ENCODE assay signal across 15 cellular contexts in the genomic region with DNA sequence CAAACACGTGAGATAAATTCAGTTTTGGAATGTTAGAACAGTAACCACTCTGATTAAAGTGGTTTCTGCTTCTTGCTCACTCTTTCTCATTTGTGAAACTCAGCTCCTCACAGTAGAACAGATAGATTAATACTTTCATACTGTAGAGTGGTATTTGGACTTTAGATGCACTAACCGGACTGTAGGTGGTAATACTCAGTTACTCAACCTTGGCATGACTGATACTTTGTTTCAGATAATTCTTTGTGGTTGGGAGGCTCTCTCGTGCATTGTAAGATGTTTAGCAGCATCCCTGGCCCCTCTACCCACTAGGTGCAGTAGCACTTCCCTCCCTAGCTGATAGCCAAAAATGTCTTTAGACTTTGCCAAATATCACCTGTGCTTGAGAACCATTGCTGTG. TPM values are rescaled to one million over a fixed set of nuclear protein-coding genes. Genes with fewer than 3 reads are reported as not detected.
DNase-seq lines count a peak whose midpoint lies in the region; FAIRE-seq and TF ChIP-seq lines count a peak whose summit lies in the region.
"Had no signal": no experiment of that assay in that cellular context is flagged by ENCODE, and none has a peak within 500 bp of the region (broad histone marks: within the 10 kb centered on the region; RNA-seq: fewer than 3 reads in every experiment).

No MANE protein-coding gene starts in this region.

- H3K36me3 Mint-ChIP-seq in activated T-cell treated with anti-CD3 and anti-CD28 coated beads, Interleukin-2, amount 50 U/mL, for 24 hours (ENCODE audit: low read depth): peaks cover 3% of the 10 kb centered on the region

- H3K4me3 ChIP-seq in GM23248 (no peak overlapping the region), small intestine (ENCODE audit: low read depth in 1 of 2, low read length in 2 of 2) (no peak overlapping the region), lower leg skin (ENCODE audit: low read depth, poor library complexity, severe bottlenecking) (no peak overlapping the region), PC-9 (no peak overlapping the region)
- no peak overlapping the region for H3K4me3 ChIP-seq in Jurkat, Clone E6-1 (ENCODE audit: low read length)
- H3K4me3 ChIP-seq: pancreas, vagina had no signal

- CTCF ChIA-PET in PC-9 (lab: Charles Lee): no interaction called here

- H3K4me2 ChIP-seq in GM23248 (ENCODE audit: unreplicated experiment): no peak overlapping the region
- no peak overlapping the region for H3K4me2 ChIP-seq in PC-9

- H3K4me3 Mint-ChIP-seq in activated T-cell treated with anti-CD3 and anti-CD28 coated beads, Interleukin-2, amount 50 U/mL, for 24 hours: no peak overlapping the region

- H3K36me3 ChIP-seq in GM23248 (ENCODE audit: low read depth) (no peaks in the 10 kb centered on the region), small intestine (ENCODE audit: control insufficient read depth in 2 of 2, insufficient read depth in 2 of 2, low read length in 2 of 2) (no peaks in the 10 kb centered on the region), PC-9 (ENCODE audit: low read depth) (peaks cover under 1% of the 10 kb centered on the region; the same call in 1 of the 2 replicates)
- H3K36me3 ChIP-seq: pancreas, vagina had no signal

- no peaks in the 10 kb centered on the region for H3K27me3 ChIP-seq in GM23248 (replicated peaks; ENCODE audit: insufficient read depth)
- H3K27me3 ChIP-seq in small intestine (ENCODE audit: control insufficient read depth in 2 of 2, insufficient read depth in 2 of 2, low read length in 2 of 2): no peaks in the 10 kb centered on the region
- no peaks in the 10 kb centered on the region for H3K27me3 ChIP-seq in PC-9 (ENCODE audit: insufficient read depth, low read depth)
- H3K27me3 ChIP-seq: pancreas, vagina had no signal

- no TSS peak for BruUV-seq in PC-9 (replicated peaks; lab: Mats Ljungman, UMichigan)

- no peak overlapping the region for H2AFZ ChIP-seq in GM23248
- H2AFZ ChIP-seq in PC-9: no peak overlapping the region

- no peaks in the 10 kb centered on the region for H4K20me1 ChIP-seq in GM23248 (ENCODE audit: insufficient read depth)
- no peaks in the 10 kb centered on the region for H4K20me1 ChIP-seq in PC-9 (ENCODE audit: insufficient read depth)

- peak overlapping the region; percentile 60 for H3K27ac Mint-ChIP-seq in activated T-cell treated with anti-CD3 and anti-CD28 coated beads, Interleukin-2, amount 50 U/mL, for 24 hours

- 75 to 78% methylated on average over 3 of the region's 3 CpGs for WGBS in GM23248 (ENCODE audit: low coverage in 1 of 2, low lambda C conversion rate in 2 of 2, missing lambda C conversion rate in 2 of 2), 2 experiments
- WGBS in small intestine, 3 donors: 33 to 59% (median 52%) methylated on average over 3 of the region's 3 CpGs
- 81 to 85% methylated on average over 3 of the region's 3 CpGs for WGBS in lower leg skin, 2 donors

- H3K9me2 ChIP-seq in GM23248 (ENCODE audit: insufficient read depth): no peaks in the 10 kb centered on the region
- no peaks in the 10 kb centered on the region for H3K9me2 ChIP-seq in PC-9 (ENCODE audit: insufficient read depth)

- peaks cover 27% of the 10 kb centered on the region for H3K4me1 Mint-ChIP-seq in activated T-cell treated with anti-CD3 and anti-CD28 coated beads, Interleukin-2, amount 50 U/mL, for 24 hours (ENCODE audit: low read depth)

- in situ Hi-C loops in GM23248 (cut with MboI): no loop called here

- H3K9me3 Mint-ChIP-seq in activated T-cell treated with anti-CD3 and anti-CD28 coated beads, Interleukin-2, amount 50 U/mL, for 24 hours: no peaks in the 10 kb centered on the region

- intact Hi-C loops in lower leg skin (cut with DNase I; ENCODE audit: low total_unique reads): no loop called here
- intact Hi-C loops in PC-9 (cut with micrococcal nuclease; ENCODE audit: unreplicated experiment): no loop called here

- H3K9me3 ChIP-seq in GM23248 (ENCODE audit: low read depth): no peaks in the 10 kb centered on the region
- H3K9me3 ChIP-seq in small intestine (ENCODE audit: control insufficient read depth, low read depth): no peaks in the 10 kb centered on the region
- no peaks in the 10 kb centered on the region for H3K9me3 ChIP-seq in PC-9 (ENCODE audit: insufficient read depth, low read depth)
- H3K9me3 ChIP-seq: pancreas, vagina had no signal

- H3K27ac ChIP-seq in GM23248: peak overlapping the region; percentile 52
- H3K27ac ChIP-seq in small intestine (ENCODE audit: low read depth in 1 of 2, low read length in 1 of 2): no peak overlapping the region
- H3K27ac ChIP-seq in PC-9: no peak overlapping the region
- H3K27ac ChIP-seq: epithelial cell of prostate, pancreas, vagina, VCaP had no signal

- peaks cover 18% of the 10 kb centered on the region; the same call in 1 of the 2 replicates for H3F3A ChIP-seq in GM23248 (ENCODE audit: insufficient read depth)
- peaks cover 3% of the 10 kb centered on the region; the same call in 1 of the 2 replicates for H3F3A ChIP-seq in PC-9 (ENCODE audit: insufficient read depth, low read depth)

- no peak overlapping the region for H3K9ac ChIP-seq in GM23248

- H3K4me1 ChIP-seq in GM23248 (ENCODE audit: insufficient read depth) (peaks cover 18% of the 10 kb centered on the region), small intestine (ENCODE audit: control insufficient read depth in 2 of 2, insufficient read depth in 1 of 2, low read depth in 1 of 2, low read length in 1 of 2) (no peaks in the 10 kb centered on the region), PC-9 (replicated peaks; ENCODE audit: insufficient read depth) (no peaks in the 10 kb centered on the region)

- no peak for TF ChIP-seq CTCF in lower leg skin (IDR thresholded peaks at IDR 0.05)
- TF ChIP-seq CTCF in PC-9 (conservative IDR thresholded peaks at IDR 0.05): no peak

- no peak for TF ChIP-seq POLR2A in lower leg skin (IDR thresholded peaks at IDR 0.05)

- no peaks in the 10 kb centered on the region for H3K27me3 Mint-ChIP-seq in activated T-cell treated with anti-CD3 and anti-CD28 coated beads, Interleukin-2, amount 50 U/mL, for 24 hours

- no peak for FAIRE-seq in small intestine (lab: Jason Lieb, UNC)
- FAIRE-seq: pancreas had no signal

- POLR2A ChIA-PET in PC-9 (lab: Charles Lee; ENCODE audit: unreplicated experiment): no interaction called here

- H3K79me2 ChIP-seq in GM23248 (ENCODE audit: insufficient read depth): peaks cover 56% of the 10 kb centered on the region
- H3K79me2 ChIP-seq in PC-9 (ENCODE audit: low read depth): peaks cover 48% of the 10 kb centered on the region

- no peak for DNase-seq in activated T-cell treated with anti-CD3 and anti-CD28 coated beads, Interleukin-2, amount 50 U/mL, for 24 hours
- no peak for DNase-seq in activated T-cell treated with anti-CD3 and anti-CD28 coated beads, Interleukin-2, amount 50 U/mL, for 1 hour
- peak; percentile 63 for DNase-seq in GM23248
- peak; percentile 1 for DNase-seq in Jurkat, Clone E6-1 (ENCODE audit: low read depth, low spot score)
- DNase-seq in small intestine: peak; percentile 54
- DNase-seq in pons (ENCODE audit: low spot score): no peak
- no peak for DNase-seq in lower leg skin (ENCODE audit: low spot score in 2 of 2)
- no peak for DNase-seq in PC-9
- DNase-seq: aorta, kidney glomerular epithelial cell, MV-4-11, pancreas had no signal

RNA-seq across cellular contexts. Expression of gene MCU, which starts 37.6 kb away (rescaled TPM):
- 29.5 and 57.7 TPM in 2 replicates for total RNA-seq in GM23248 (2014; rRNA removed; shearing (Covaris generic))
- polyA plus RNA-seq in GM23248 (2016; fragmentation: Nextera tagmentation; extraction: Ambion mirVana) (30.9 and 34.0 TPM in 2 replicates), small intestine (10 to 100 TPM; 45.0 to 70.4 (median 52.4) TPM)
- 16.7 TPM for polyA plus RNA-seq in Jurkat, Clone E6-1 (2012; ENCODE audit: insufficient read depth, insufficient read length)
- total RNA-seq in lower leg skin (10 to 100 TPM; 30.0 to 42.8 (median 34.1) TPM), PC-9 (2021) (59.5 and 61.9 TPM in 2 replicates)

Comparison
In these comparisons a context has a peak if more than half of its experiments do, and no peak if none do; other contexts are left out.
1. DNase-seq: peak in GM23248 (single experiment), Jurkat, Clone E6-1 (single experiment) and small intestine (single experiment); none in activated T-cell treated with anti-CD3 and anti-CD28 coated beads, Interleukin-2, amount 50 U/mL, for 24 hours (single experiment), activated T-cell treated with anti-CD3 and anti-CD28 coated beads, Interleukin-2, amount 50 U/mL, for 1 hour (single experiment), pons (single experiment), lower leg skin (0 of 2) and PC-9 (0 of 2).